17 cellular contexts compared by ENCODE assay signal in genomic region chr7:130293521-130293920, GRCh38. TPM values are rescaled to one million over a fixed set of nuclear protein-coding genes. Genes with fewer than 3 reads are reported as not detected.
DNase-seq lines count a peak whose midpoint lies in the region; ATAC-seq and TF ChIP-seq lines count a peak whose summit lies in the region.
"Had no signal": no experiment of that assay in that cellular context is flagged by ENCODE, and none has a peak within 500 bp of the region (broad histone marks: within the 10 kb centered on the region; RNA-seq: fewer than 3 reads in every experiment).

No MANE protein-coding gene starts in this region.

- H3K27ac ChIP-seq in SK-N-SH (ENCODE audit: low read depth in 2 of 2, low read length in 1 of 2) (peak overlapping the region; percentile 56 to 84; a peak in 3 of 4 replicates), mesenchymal stem cell (ENCODE audit: low read length, poor library complexity, severe bottlenecking) (peak overlapping the region; percentile 96), prostate gland (no peak overlapping the region)
- H3K27ac ChIP-seq: sigmoid colon, SK-N-MC had no signal

- ATAC-seq in HG02981 (IDR thresholded peaks at IDR 0.05; ENCODE audit: unreplicated experiment) = peak; percentile 49
- ATAC-seq: mucosa of descending colon had no signal

- no peak overlapping the region for H2BK12ac ChIP-seq in mesenchymal stem cell (ENCODE audit: low read length in 2 of 2)

- H3K4me3 ChIP-seq in GM12864 (ENCODE audit: low read depth, low read length) (no peak overlapping the region), SK-N-SH (ENCODE audit: low read depth in 2 of 2, low read length in 1 of 2) (peak overlapping the region; percentile 33 to 42; a peak in 3 of 4 replicates), mesenchymal stem cell (ENCODE audit: insufficient read depth in 1 of 2, low read depth in 1 of 2, low read length in 2 of 2) (peak overlapping the region; percentile 29 to 46), prostate gland (no peak overlapping the region)
- H3K4me3 ChIP-seq: mucosa of descending colon, sigmoid colon, SK-N-MC had no signal

- H3K27me3 ChIP-seq in SK-N-SH (ENCODE audit: insufficient read depth) = no peaks in the 10 kb centered on the region
- H3K27me3 ChIP-seq in mesenchymal stem cell (ENCODE audit: control insufficient read depth in 1 of 2, insufficient read depth in 1 of 2, low read length in 2 of 2) = no peaks in the 10 kb centered on the region
- no peaks in the 10 kb centered on the region for H3K27me3 ChIP-seq in prostate gland (replicated peaks; ENCODE audit: insufficient read depth)
- H3K27me3 ChIP-seq: sigmoid colon had no signal

- 84% methylated on average over 8 of the region's 8 CpGs for WGBS in SK-N-SH (ENCODE audit: low lambda C conversion rate)
- 92% methylated on average over 8 of the region's 8 CpGs for WGBS in mesenchymal stem cell
- 86% methylated on average over 8 of the region's 8 CpGs for WGBS in prostate gland

- H3K79me1 ChIP-seq in mesenchymal stem cell (replicated peaks; ENCODE audit: low read length, poor library complexity, severe bottlenecking) = peaks cover 18% of the 10 kb centered on the region

- no peak overlapping the region for H3K4ac ChIP-seq in mesenchymal stem cell (ENCODE audit: low read depth in 1 of 2, low read length in 2 of 2)

- no peaks in the 10 kb centered on the region for H3K9me2 ChIP-seq in SK-N-SH

- peak overlapping the region; percentile 45 for H2AK5ac ChIP-seq in mesenchymal stem cell (ENCODE audit: low read length, severe bottlenecking)

- H3K36me3 ChIP-seq in SK-N-SH (replicated peaks in 1 of 2; ENCODE audit: control insufficient read depth in 1 of 2, insufficient read depth in 2 of 2, low read length in 1 of 2) (no peaks in the 10 kb centered on the region), mesenchymal stem cell (ENCODE audit: control insufficient read depth in 1 of 2, insufficient read depth in 2 of 2, low read depth in 1 of 2, low read length in 2 of 2) (peaks cover 0 to 21% of the 10 kb centered on the region in 2 experiments), prostate gland (no peaks in the 10 kb centered on the region)
- H3K36me3 ChIP-seq: sigmoid colon had no signal

- H4K8ac ChIP-seq in mesenchymal stem cell (ENCODE audit: low read length) = no peak overlapping the region

- TF ChIP-seq POLR2A in prostate gland (IDR thresholded peaks at IDR 0.05) = no peak

- no peak overlapping the region for H3K14ac ChIP-seq in mesenchymal stem cell (ENCODE audit: low read length in 2 of 2)

- peak overlapping the region; percentile 71 for H4K91ac ChIP-seq in mesenchymal stem cell (ENCODE audit: low read length)

- no peak overlapping the region for H2BK15ac ChIP-seq in mesenchymal stem cell (ENCODE audit: low read depth, poor library complexity, severe bottlenecking)

- peak overlapping the region; percentile 14 for H2AFZ ChIP-seq in SK-N-SH (ENCODE audit: low read depth)
- no peak overlapping the region for H2AFZ ChIP-seq in mesenchymal stem cell (ENCODE audit: low read depth, low read length)

- H3K4me2 ChIP-seq in SK-N-SH (peak overlapping the region; percentile 65), mesenchymal stem cell (ENCODE audit: low read length, poor library complexity, severe bottlenecking) (peak overlapping the region; percentile 12)

- POLR2A ChIA-PET in SK-N-SH (lab: Yijun Ruan, JAX) = no interaction called here

- no peak overlapping the region for H3K23ac ChIP-seq in mesenchymal stem cell (ENCODE audit: low read length in 2 of 2)

- peaks cover 20% of the 10 kb centered on the region for H3F3A ChIP-seq in SK-N-SH (replicated peaks; ENCODE audit: insufficient read depth)

- H2BK120ac ChIP-seq in mesenchymal stem cell (ENCODE audit: low read depth, low read length) = no peak overlapping the region

- no peaks in the 10 kb centered on the region; the same call in 1 of the 2 replicates for H3K79me2 ChIP-seq in SK-N-SH (ENCODE audit: insufficient read depth)

- H3K4me1 ChIP-seq in SK-N-SH (ENCODE audit: control insufficient read depth in 1 of 2, insufficient read depth in 2 of 2, low read depth in 1 of 2, low read length in 1 of 2) (peaks cover 7 to 15% of the 10 kb centered on the region in 2 experiments; a peak in 2 of 4 replicates), mesenchymal stem cell (ENCODE audit: control insufficient read depth, insufficient read depth, low read depth, low read length) (peaks cover 18% of the 10 kb centered on the region), prostate gland (replicated peaks) (no peaks in the 10 kb centered on the region)
- H3K4me1 ChIP-seq: sigmoid colon had no signal

- H3K9ac ChIP-seq in SK-N-SH (peak overlapping the region; percentile 19; the same call in 1 of the 2 replicates), mesenchymal stem cell (ENCODE audit: low read length) (peak overlapping the region; percentile 76)

- no peak for TF ChIP-seq RAD21 in SK-N-SH (IDR thresholded peaks at IDR 0.05; ENCODE audit: low read length)

- H4K20me1 ChIP-seq in SK-N-SH (ENCODE audit: insufficient read depth) = no peaks in the 10 kb centered on the region

- in situ Hi-C loops in GM13976 (cut with MboI; ENCODE audit: low sequenced_read_pairs, unreplicated experiment) = no loop called here

- H3K9me3 ChIP-seq in SK-N-SH (no peaks in the 10 kb centered on the region), mesenchymal stem cell (ENCODE audit: control insufficient read depth, low read length) (no peaks in the 10 kb centered on the region), prostate gland (no peaks in the 10 kb centered on the region)
- H3K9me3 ChIP-seq: mucosa of descending colon, sigmoid colon had no signal

- intact Hi-C loops in prostate gland (cut with DNase I) = no loop called here

- H2BK5ac ChIP-seq in mesenchymal stem cell (ENCODE audit: low read depth, low read length, poor library complexity, severe bottlenecking) = peak overlapping the region; percentile 63

- no peak for TF ChIP-seq EP300 in SK-N-SH (IDR thresholded peaks at IDR 0.05; ENCODE audit: borderline replicate concordance in 1 of 2, low read depth in 1 of 2, low read length in 1 of 2)

- CTCF ChIA-PET in SK-N-SH (lab: Yijun Ruan, JAX) = interaction anchor here (0.8 to 2.9 kb wide), 5 partner anchors 9 to 25 kb away, joined by 3 to 21 read pairs (median 3); no protein-coding TSS in a partner anchor

- DNase-seq in GM12864 (ENCODE audit: low read depth) = peak; percentile 22
- DNase-seq in SK-N-SH = no peak
- DNase-seq in mesenchymal stem cell = no peak
- no peak for DNase-seq in GM20000 (ENCODE audit: low spot score)
- no peak for DNase-seq in GM13976 (ENCODE audit: low spot score)
- DNase-seq in amygdala (lab: John Stamatoyannopoulos, UW) = no peak
- no peak for DNase-seq in prostate gland (ENCODE audit: low spot score)
- DNase-seq: AML-193, erythroblast, H7, MM.1S, mucosa of descending colon, NCI-H510A, sigmoid colon had no signal

- H3K18ac ChIP-seq in mesenchymal stem cell (ENCODE audit: low read depth in 1 of 2, low read length in 2 of 2) = peak overlapping the region in 1 of 2 experiments; percentile 62

- TF ChIP-seq CTCF in GM12864 (IDR thresholded peaks at IDR 0.05; ENCODE audit: low read depth, low read length, missing control alignments) = no peak
- TF ChIP-seq CTCF in SK-N-SH (IDR thresholded peaks at IDR 0.05) = no peak
- TF ChIP-seq CTCF in GM20000 (IDR thresholded peaks at IDR 0.05; ENCODE audit: extremely low read depth, missing control alignments) = no peak
- no peak for TF ChIP-seq CTCF in GM13976 (IDR thresholded peaks at IDR 0.05; ENCODE audit: borderline replicate concordance, control extremely low read depth, extremely low read depth, insufficient read depth, missing control alignments)
- TF ChIP-seq CTCF in prostate gland (IDR thresholded peaks at IDR 0.05) = no peak

TF ChIP-seq in SK-N-SH, 30 proteins besides CTCF, POLR2A, EP300 and RAD21 (continues in another document):
- TF ChIP-seq MXI1 (IDR thresholded peaks at IDR 0.05; ENCODE audit: low read depth, low read length) = no peak
- TF ChIP-seq IRF3 (IDR thresholded peaks at IDR 0.05; ENCODE audit: low read depth, low read length) = no peak
- no peak for TF ChIP-seq TAF1 (IDR thresholded peaks at IDR 0.05; ENCODE audit: borderline replicate concordance, low read depth, low read length)
- no peak for TF ChIP-seq SMC3 (IDR thresholded peaks at IDR 0.05; ENCODE audit: low read depth, low read length)
- TF ChIP-seq YY1 (IDR thresholded peaks at IDR 0.05; ENCODE audit: low read depth) = no peak
- TF ChIP-seq MAX (IDR thresholded peaks at IDR 0.05; ENCODE audit: low read depth) = no peak
- TF ChIP-seq ELF1 (IDR thresholded peaks at IDR 0.05) = no peak
- TF ChIP-seq GABPA (IDR thresholded peaks at IDR 0.05; ENCODE audit: low read depth) = no peak

RNA-seq across cellular contexts. Expression of gene CPA4, which starts 0.6 kb away (rescaled TPM):
- 176 and 243 TPM in 2 replicates for polyA plus RNA-seq in SK-N-SH (2012; rRNA removed)
- polyA plus RNA-seq in SK-N-SH (2012; cell fraction: cytosol; rRNA removed) = 108 and 129 TPM in 2 replicates
- 529 and 562 TPM in 2 replicates for polyA plus RNA-seq in SK-N-SH (2012; cell fraction: nucleus; rRNA removed)
- 36.9 TPM for polyA plus RNA-seq in mesenchymal stem cell (2013, experiment 1 of 2)
- 36.9 TPM for polyA plus RNA-seq in mesenchymal stem cell (2013, experiment 2 of 2)
- total RNA-seq in prostate gland = under 1 TPM in 1 of 2 donors, not detected in 1; 0.23 TPM
- total RNA-seq: activated T-helper 1 cell treated with anti-CD3 and anti-CD28 coated beads, Interleukin-12 subunit alpha, Interleukin-12 subunit beta, Interleukin-2, Interleukin-4 antibody, amounts not matched to agents 30 ng/mL and 10 ng/mL and 1 ng/mL, durations not matched to agents 14 hours and 24 hours and 36 hours; H7; mucosa of descending colon; sigmoid colon had no signal

RNA-seq across cellular contexts. Expression of gene CPA2, which starts 26.9 kb away (rescaled TPM):
- polyA plus RNA-seq in SK-N-SH (2012; rRNA removed) = 0.03 TPM in 1 of 2 replicates, not detected in the other
- polyA plus RNA-seq in SK-N-SH (2012; cell fraction: cytosol; rRNA removed) = 0.04 TPM in 1 of 2 replicates, not detected in the other
- 0.05 TPM in 1 of 2 replicates, not detected in the other for polyA plus RNA-seq in SK-N-SH (2012; cell fraction: nucleus; rRNA removed)
- not detected for polyA plus RNA-seq in mesenchymal stem cell (2013, experiment 1 of 2)
- 0.10 TPM for polyA plus RNA-seq in mesenchymal stem cell (2013, experiment 2 of 2)
- not detected for total RNA-seq in prostate gland
- total RNA-seq: activated T-helper 1 cell treated with anti-CD3 and anti-CD28 coated beads, Interleukin-12 subunit alpha, Interleukin-12 subunit beta, Interleukin-2, Interleukin-4 antibody, amounts not matched to agents 30 ng/mL and 10 ng/mL and 1 ng/mL, durations not matched to agents 14 hours and 24 hours and 36 hours; H7; sigmoid colon had no signal

RNA-seq across cellular contexts. Expression of gene CPA5, which starts 51.1 kb away (rescaled TPM):
- 0.86 and 1.3 TPM in 2 replicates for polyA plus RNA-seq in SK-N-SH (2012; rRNA removed)
- polyA plus RNA-seq in SK-N-SH (2012; cell fraction: cytosol; rRNA removed) = 0.19 and 0.29 TPM in 2 replicates
- 2.2 and 4.6 TPM in 2 replicates for polyA plus RNA-seq in SK-N-SH (2012; cell fraction: nucleus; rRNA removed)
- 0.26 TPM for polyA plus RNA-seq in mesenchymal stem cell (2013, experiment 1 of 2)
- 0.14 TPM for polyA plus RNA-seq in mesenchymal stem cell (2013, experiment 2 of 2)
- 1 to 10 TPM in 1 of 2 donors, not detected in 1; 1.5 TPM for total RNA-seq in prostate gland
- total RNA-seq: mucosa of descending colon, sigmoid colon had no signal

Comparison
In these comparisons a context has a peak if more than half of its experiments do, and no peak if none do; other contexts are left out.
1. H3K4me3 ChIP-seq: peak in SK-N-SH (2 of 2) and mesenchymal stem cell (2 of 2); none in GM12864 (single experiment) and prostate gland (0 of 2).
2. H3K27ac ChIP-seq: peak in SK-N-SH (2 of 2) and mesenchymal stem cell (single experiment); none in prostate gland (0 of 2).